ENCODE assay signal across 24 cellular contexts in the genomic region with DNA sequence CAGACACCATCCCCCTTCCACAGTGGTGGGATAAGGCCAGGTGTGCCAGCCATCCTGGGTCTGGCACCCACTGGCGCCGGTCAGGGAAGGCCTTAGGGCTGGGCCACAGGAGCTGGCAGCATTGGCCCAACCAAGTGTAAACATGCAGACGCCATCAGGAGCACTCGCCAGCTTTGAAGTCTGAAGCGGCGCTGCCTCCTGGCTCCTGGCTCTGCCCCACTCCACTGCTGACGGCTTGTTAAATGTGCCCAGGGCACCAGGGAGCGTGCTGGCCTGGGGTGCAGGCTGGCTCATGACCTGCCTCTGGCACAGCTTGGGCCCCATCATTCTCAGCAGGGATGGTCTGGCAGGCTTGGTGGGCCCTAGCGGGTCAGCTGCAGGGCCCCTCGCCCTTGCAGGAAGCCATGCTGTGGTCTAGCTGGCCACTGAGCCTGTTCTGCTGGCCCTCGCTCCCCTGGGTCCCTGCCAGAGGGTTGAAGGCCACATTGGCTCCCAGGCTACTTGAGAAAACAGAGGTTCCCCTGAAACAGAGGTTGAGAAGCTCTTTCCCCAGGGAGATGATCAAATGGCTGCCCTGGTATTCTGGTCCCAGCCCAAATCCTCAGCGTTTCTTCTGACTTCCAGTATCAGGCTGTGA.
A peak's percentile ranks its signal among the peaks of the same experiment; 100 is the strongest.
DNase-seq lines count a peak whose midpoint lies in the region; ATAC-seq and TF ChIP-seq lines count a peak whose summit lies in the region.
"Had no signal": no experiment of that assay in that cellular context is flagged by ENCODE, and none has a peak within 500 bp of the region (broad histone marks: within the 10 kb centered on the region; RNA-seq: fewer than 3 reads in every experiment).

No MANE protein-coding gene starts in this region.

- in situ Hi-C loops in G401 (cut with HindIII; ENCODE audit: low sequenced_read_pairs): no loop called here

- H3K4me1 ChIP-seq in right lobe of liver (peaks cover 0 to 18% (median 0%) of the 10 kb centered on the region in 4 donors), skeletal muscle tissue (ENCODE audit: control insufficient read depth in 3 of 3, insufficient read depth in 3 of 3, low read length in 3 of 3) (peaks cover 16 to 34% (median 17%) of the 10 kb centered on the region in 3 donors)

- H3K27ac ChIP-seq in right lobe of liver (peak overlapping the region in 1 of 3 donors; percentile 45), skeletal muscle tissue (ENCODE audit: low read depth, low read length) (peak overlapping the region; percentile 61)
- H3K27ac ChIP-seq: brain microvascular endothelial cell, transverse colon had no signal

- no peak for TF ChIP-seq CTCF in right lobe of liver (IDR thresholded peaks at IDR 0.05)

- H3K27me3 ChIP-seq in right lobe of liver (no peaks in the 10 kb centered on the region), skeletal muscle tissue (ENCODE audit: control insufficient read depth in 3 of 3, insufficient read depth in 3 of 3, low read length in 3 of 3) (no peaks in the 10 kb centered on the region)
- H3K27me3 ChIP-seq: brain microvascular endothelial cell, transverse colon had no signal

- H3K36me3 ChIP-seq in right lobe of liver (no peaks in the 10 kb centered on the region), skeletal muscle tissue (ENCODE audit: control insufficient read depth in 3 of 3, insufficient read depth in 3 of 3, low read length in 3 of 3) (peaks cover 0 to 3% (median 0%) of the 10 kb centered on the region in 3 donors)
- H3K36me3 ChIP-seq: brain microvascular endothelial cell, transverse colon had no signal

- ATAC-seq in right lobe of liver: peak; percentile 87 to 98 (median 96)
- ATAC-seq in GM18907 (IDR thresholded peaks at IDR 0.05; ENCODE audit: unreplicated experiment): no peak
- ATAC-seq: HCT116 had no signal

- DNase-seq in G401 (ENCODE audit: low spot score) (peak; percentile 80), NCI-H69 (lab: John Stamatoyannopoulos, UW) (peak; percentile 20), right lobe of liver (peak; percentile 56 to 89 (median 87)), SHP77 treated with DMSO at 0.1 percent for 48 hours (lab: John Stamatoyannopoulos, UW) (no peak), NOMO-1 (lab: John Stamatoyannopoulos, UW; ENCODE audit: unreplicated experiment in 2 of 2) (no peak)
- DNase-seq: activated CD4-positive, alpha-beta memory T cell treated with anti-CD3 and anti-CD28 coated beads for 36 hours; activated CD4-positive, CD25-positive, alpha-beta regulatory T cell treated with anti-CD3 and anti-CD28 coated beads, Interleukin-2, amount 50 U/mL, for 72 hours; activated CD8-positive, alpha-beta memory T cell treated with anti-CD3 and anti-CD28 coated beads, Interleukin-2, amount 50 U/mL, for 4 hours; activated naive CD4-positive, alpha-beta T cell treated with anti-CD3 and anti-CD28 coated beads, Interleukin-2, amount 10 ng/mL, durations not matched to agents 7 days and 5 days; brain microvascular endothelial cell; DMS79; foreskin fibroblast; GF-D8; NCI-H1436; NCI-H2171 treated with DMSO at 0.1 percent for 48 hours; NCI-H524 treated with DMSO at 0.1 percent for 48 hours; small intestine; stimulated activated CD4-positive, alpha-beta T cell treated with anti-CD3 and anti-CD28 coated beads, Interleukin-1b, Interleukin-23, amount 100 ng/mL, for 48 hours; stimulated activated CD8-positive, alpha-beta memory T cell treated with anti-CD3 and anti-CD28 coated beads, Interleukin-4, amount 100 ng/mL, for 48 hours; transverse colon had no signal

- 75% methylated on average over 4 of the region's 12 CpGs for WGBS in right lobe of liver (ENCODE audit: insufficient coverage, low coverage, low lambda C conversion rate, missing lambda C conversion rate)

- H3K9me3 ChIP-seq in right lobe of liver: no peaks in the 10 kb centered on the region
- H3K9me3 ChIP-seq in skeletal muscle tissue (ENCODE audit: control insufficient read depth in 3 of 3, low read length in 3 of 3): no peaks in the 10 kb centered on the region
- H3K9me3 ChIP-seq: transverse colon had no signal

- peak overlapping the region in 1 of 3 donors; percentile 12 for H3K9ac ChIP-seq in skeletal muscle tissue (ENCODE audit: low read depth in 1 of 3, low read length in 3 of 3)

- TF ChIP-seq POLR2A in right lobe of liver (IDR thresholded peaks at IDR 0.05): no peak

- H3K4me3 ChIP-seq in right lobe of liver (peak overlapping the region in 1 of 3 donors; percentile 3), skeletal muscle tissue (ENCODE audit: low read length in 3 of 3) (no peak overlapping the region)
- H3K4me3 ChIP-seq: K562, transverse colon had no signal

- intact Hi-C loops in right lobe of liver (cut with DNase I): no loop called here

Comparison
In these comparisons a context has a peak if more than half of its experiments do, and no peak if none do; other contexts are left out.
1. DNase-seq: peak in G401 (single experiment), NCI-H69 (single experiment) and right lobe of liver (3 of 3); none in SHP77 treated with DMSO at 0.1 percent for 48 hours (single experiment) and NOMO-1 (0 of 2).